15 cellular contexts compared by ENCODE assay signal in genomic region chr10:131126321-131127121, GRCh38.
DNase-seq lines count a peak whose midpoint lies in the region; ATAC-seq and TF ChIP-seq lines count a peak whose summit lies in the region.
"Had no signal": no experiment of that assay in that cellular context is flagged by ENCODE, and none has a peak within 500 bp of the region (broad histone marks: within the 10 kb centered on the region; RNA-seq: fewer than 3 reads in every experiment).

No MANE protein-coding gene starts in this region.

- no peak overlapping the region for H3K4me3 ChIP-seq in RWPE2 (ENCODE audit: severe bottlenecking)
- H3K4me3 ChIP-seq in naive thymus-derived CD4-positive, alpha-beta T cell (ENCODE audit: low read length), result no peak overlapping the region
- H3K4me3 ChIP-seq: right atrium auricular region, SJCRH30 had no signal

- H3K27me3 ChIP-seq in RWPE2 (ENCODE audit: insufficient read depth, poor library complexity, severe bottlenecking), result no peaks in the 10 kb centered on the region
- H3K27me3 ChIP-seq in naive thymus-derived CD4-positive, alpha-beta T cell (ENCODE audit: control insufficient read depth in 2 of 2, insufficient read depth in 2 of 2, low read length in 2 of 2), result no peaks in the 10 kb centered on the region
- H3K27me3 ChIP-seq: right atrium auricular region, SJCRH30 had no signal

- H3K27me3 Mint-ChIP-seq in naive thymus-derived CD4-positive, alpha-beta T cell, result peaks cover 0 to 4% (median 0%) of the 10 kb centered on the region in 5 donors
- H3K27me3 Mint-ChIP-seq: activated naive CD4-positive, alpha-beta T cell treated with anti-CD3 and anti-CD28 coated beads, Interleukin-2, amount 10 ng/mL, durations not matched to agents 7 days and 5 days; B cell; stimulated activated naive CD8-positive, alpha-beta T cell treated with anti-CD3 and anti-CD28 coated beads, Interleukin-15, Interleukin-2, amounts not matched to agents 100 ng/mL and 50 ng/mL, for 24 hours had no signal

- peak overlapping the region in 7 of 10 donors; percentile 20 to 73 (median 62) for H3K4me3 Mint-ChIP-seq in naive thymus-derived CD4-positive, alpha-beta T cell
- H3K4me3 Mint-ChIP-seq: activated naive CD4-positive, alpha-beta T cell treated with anti-CD3 and anti-CD28 coated beads, Interleukin-2, amount 10 ng/mL, durations not matched to agents 7 days and 5 days; B cell; stimulated activated naive CD8-positive, alpha-beta T cell treated with anti-CD3 and anti-CD28 coated beads, Interleukin-15, Interleukin-2, amounts not matched to agents 100 ng/mL and 50 ng/mL, for 24 hours had no signal

- DNase-seq in DMS153 (lab: John Stamatoyannopoulos, UW), result peak; percentile 66
- peak; percentile 62 for DNase-seq in NCI-H1105 (lab: John Stamatoyannopoulos, UW)
- no peak for DNase-seq in RWPE2 (ENCODE audit: low spot score)
- peak in 1 of 9 donors; percentile 6 for DNase-seq in naive thymus-derived CD4-positive, alpha-beta T cell
- DNase-seq in DMS53 treated with DMSO at 0.1 percent for 48 hours (lab: John Stamatoyannopoulos, UW; ENCODE audit: unreplicated experiment), result no peak
- no peak for DNase-seq in DMS 273 (lab: John Stamatoyannopoulos, UW; ENCODE audit: unreplicated experiment)
- DNase-seq in stimulated activated naive CD8-positive, alpha-beta T cell treated with anti-CD3 and anti-CD28 coated beads, Interleukin-15, Interleukin-2, amounts not matched to agents 100 U/mL and 50 U/mL, for 24 hours, result no peak
- DNase-seq: activated naive CD4-positive, alpha-beta T cell treated with anti-CD3 and anti-CD28 coated beads, Interleukin-2, amount 10 ng/mL, durations not matched to agents 7 days and 5 days; central memory CD4-positive, alpha-beta T cell; HCEC 1CT; SJCRH30 had no signal

- H3K27ac Mint-ChIP-seq in naive thymus-derived CD4-positive, alpha-beta T cell, result peak overlapping the region in 8 of 9 donors; percentile 48 to 89 (median 78)
- H3K27ac Mint-ChIP-seq: activated naive CD4-positive, alpha-beta T cell treated with anti-CD3 and anti-CD28 coated beads, Interleukin-2, amount 10 ng/mL, durations not matched to agents 7 days and 5 days; B cell; stimulated activated naive CD8-positive, alpha-beta T cell treated with anti-CD3 and anti-CD28 coated beads, Interleukin-15, Interleukin-2, amounts not matched to agents 100 ng/mL and 50 ng/mL, for 24 hours had no signal

- no peak for TF ChIP-seq CTCF in RWPE2 (IDR thresholded peaks at IDR 0.05; ENCODE audit: poor library complexity, severe bottlenecking)

- H3K9me3 ChIP-seq in RWPE2 (ENCODE audit: severe bottlenecking), result peaks cover 2% of the 10 kb centered on the region
- no peaks in the 10 kb centered on the region for H3K9me3 ChIP-seq in naive thymus-derived CD4-positive, alpha-beta T cell (ENCODE audit: control insufficient read depth in 2 of 3, low read length in 3 of 3)
- H3K9me3 ChIP-seq: right atrium auricular region, SJCRH30 had no signal

- H3K4me1 Mint-ChIP-seq in naive thymus-derived CD4-positive, alpha-beta T cell, result peaks cover 0 to 31% (median 25%) of the 10 kb centered on the region in 7 donors
- H3K4me1 Mint-ChIP-seq: B cell had no signal

- H3K36me3 Mint-ChIP-seq in naive thymus-derived CD4-positive, alpha-beta T cell, result peaks cover 0 to 5% (median 0%) of the 10 kb centered on the region in 5 donors
- H3K36me3 Mint-ChIP-seq: activated naive CD4-positive, alpha-beta T cell treated with anti-CD3 and anti-CD28 coated beads, Interleukin-2, amount 10 ng/mL, durations not matched to agents 7 days and 5 days had no signal

- H3K4me1 ChIP-seq in RWPE2 (ENCODE audit: insufficient read depth, poor library complexity, severe bottlenecking), result no peaks in the 10 kb centered on the region
- H3K4me1 ChIP-seq in naive thymus-derived CD4-positive, alpha-beta T cell (ENCODE audit: control insufficient read depth in 2 of 2, insufficient read depth in 2 of 2, low read length in 2 of 2), result no peaks in the 10 kb centered on the region
- H3K4me1 ChIP-seq: SJCRH30 had no signal

- H3K27ac ChIP-seq in RWPE2 (ENCODE audit: poor library complexity, severe bottlenecking), result peak overlapping the region; percentile 18
- H3K27ac ChIP-seq in naive thymus-derived CD4-positive, alpha-beta T cell (ENCODE audit: low read depth, low read length), result no peak overlapping the region
- H3K27ac ChIP-seq: right atrium auricular region, SJCRH30 had no signal

- intact Hi-C loops in naive thymus-derived CD4-positive, alpha-beta T cell (cut with micrococcal nuclease), result loop anchor here in 1 of 2 donors (5.0 kb wide), 1 partner anchor 44 kb away; no protein-coding TSS in a partner anchor

- peak; percentile 45; the same call in 2 of the 3 replicates for ATAC-seq in RWPE2 (ENCODE audit: low read depth)
- ATAC-seq in naive thymus-derived CD4-positive, alpha-beta T cell, result no peak
- ATAC-seq in GM21381 (IDR thresholded peaks at IDR 0.05; ENCODE audit: unreplicated experiment), result no peak
- ATAC-seq in stimulated activated naive CD8-positive, alpha-beta T cell treated with anti-CD3 and anti-CD28 coated beads, Interleukin-15, Interleukin-2, amounts not matched to agents 100 U/mL and 50 U/mL, for 24 hours, result no peak

- POLR2A ChIA-PET in naive thymus-derived CD4-positive, alpha-beta T cell (lab: Charles Lee), result interaction anchor here (0.7 kb wide), 1 partner anchor 226 kb away, joined by 3 read pairs; no protein-coding TSS in a partner anchor

- no peaks in the 10 kb centered on the region for H3K36me3 ChIP-seq in RWPE2 (ENCODE audit: low read depth)
- no peaks in the 10 kb centered on the region for H3K36me3 ChIP-seq in naive thymus-derived CD4-positive, alpha-beta T cell (ENCODE audit: control insufficient read depth in 2 of 3, insufficient read depth in 3 of 3, low read length in 3 of 3)
- H3K36me3 ChIP-seq: right atrium auricular region, SJCRH30 had no signal

- CTCF ChIA-PET in naive thymus-derived CD4-positive, alpha-beta T cell (lab: Charles Lee), result no interaction called here

- peaks cover 0 to 7% (median 0%) of the 10 kb centered on the region in 11 donors for H3K9me3 Mint-ChIP-seq in naive thymus-derived CD4-positive, alpha-beta T cell
- H3K9me3 Mint-ChIP-seq: stimulated activated naive CD8-positive, alpha-beta T cell treated with anti-CD3 and anti-CD28 coated beads, Interleukin-15, Interleukin-2, amounts not matched to agents 100 ng/mL and 50 ng/mL, for 24 hours had no signal

Comparison
In these comparisons a context has a peak if more than half of its experiments do, and no peak if none do; other contexts are left out.
1. DNase-seq: peak in DMS153 (single experiment) and NCI-H1105 (single experiment); none in RWPE2 (single experiment), DMS53 treated with DMSO at 0.1 percent for 48 hours (single experiment), DMS 273 (single experiment) and stimulated activated naive CD8-positive, alpha-beta T cell treated with anti-CD3 and anti-CD28 coated beads, Interleukin-15, Interleukin-2, amounts not matched to agents 100 U/mL and 50 U/mL, for 24 hours (single experiment).